16 cellular contexts compared by ENCODE assay signal in genomic region chr11:73333173-73333572, GRCh38. TPM values are rescaled to one million over a fixed set of nuclear protein-coding genes. Genes with fewer than 3 reads are reported as not detected.
DNase-seq lines count a peak whose midpoint lies in the region; ATAC-seq and TF ChIP-seq lines count a peak whose summit lies in the region.
"Had no signal": no experiment of that assay in that cellular context is flagged by ENCODE, and none has a peak within 500 bp of the region (broad histone marks: within the 10 kb centered on the region; RNA-seq: fewer than 3 reads in every experiment).

No MANE protein-coding gene starts in this region.

- no peaks in the 10 kb centered on the region for H3K9me3 Mint-ChIP-seq in progenitor cell of endocrine pancreas (ENCODE audit: low read depth)
- H3K9me3 Mint-ChIP-seq: activated CD4-positive, alpha-beta memory T cell treated with anti-CD3 and anti-CD28 coated beads for 36 hours; activated naive CD8-positive, alpha-beta T cell treated with anti-CD3 and anti-CD28 coated beads, Interleukin-2, amount 50 U/mL, for 24 hours; activated T-cell treated with anti-CD3 and anti-CD28 coated beads, Interleukin-2, amount 50 U/mL, for 72 hours; CD8-positive, alpha-beta T cell; stimulated activated naive CD8-positive, alpha-beta T cell treated with anti-CD3 and anti-CD28 coated beads, Interleukin-15, Interleukin-2, amounts not matched to agents 100 ng/mL and 50 ng/mL, for 24 hours had no signal

- H3K4me3 ChIP-seq in left ventricle myocardium inferior (no peak overlapping the region), hepatocyte (no peak overlapping the region), upper lobe of right lung (no peak overlapping the region)
- H3K4me3 ChIP-seq: K562, SJSA1 had no signal

- no peak overlapping the region for H3K4me3 Mint-ChIP-seq in progenitor cell of endocrine pancreas (ENCODE audit: low read depth)
- no peak overlapping the region for H3K4me3 Mint-ChIP-seq in T-helper 17 cell
- H3K4me3 Mint-ChIP-seq: activated CD4-positive, alpha-beta memory T cell treated with anti-CD3 and anti-CD28 coated beads for 36 hours; activated naive CD8-positive, alpha-beta T cell treated with anti-CD3 and anti-CD28 coated beads, Interleukin-2, amount 50 U/mL, for 24 hours; activated T-cell treated with anti-CD3 and anti-CD28 coated beads, Interleukin-2, amount 50 U/mL, for 72 hours; CD8-positive, alpha-beta T cell; stimulated activated naive CD8-positive, alpha-beta T cell treated with anti-CD3 and anti-CD28 coated beads, Interleukin-15, Interleukin-2, amounts not matched to agents 100 ng/mL and 50 ng/mL, for 24 hours had no signal

- intact Hi-C loops in left ventricle myocardium inferior (cut with micrococcal nuclease), result no loop called here
- intact Hi-C loops in left cardiac atrium (cut with DNase I), result no loop called here
- intact Hi-C loops in upper lobe of right lung (cut with DNase I), result no loop called here

- peaks cover 87% of the 10 kb centered on the region for H3K79me2 ChIP-seq in hepatocyte

- H3K9me2 ChIP-seq in hepatocyte (replicated peaks; ENCODE audit: insufficient read depth), result no peaks in the 10 kb centered on the region

- H3K36me3 Mint-ChIP-seq in progenitor cell of endocrine pancreas (ENCODE audit: insufficient read depth) (no peaks in the 10 kb centered on the region), T-helper 17 cell (ENCODE audit: low read depth) (no peaks in the 10 kb centered on the region)
- H3K36me3 Mint-ChIP-seq: activated CD4-positive, alpha-beta memory T cell treated with anti-CD3 and anti-CD28 coated beads for 36 hours; CD8-positive, alpha-beta T cell had no signal

- peaks cover 16% of the 10 kb centered on the region for H4K20me1 ChIP-seq in hepatocyte (ENCODE audit: insufficient read depth, poor library complexity, severe bottlenecking)

- ATAC-seq in left cardiac atrium (no peak), upper lobe of right lung (no peak), HG03432 (IDR thresholded peaks at IDR 0.05; ENCODE audit: unreplicated experiment) (no peak), T-helper 17 cell (no peak)
- ATAC-seq: activated naive CD8-positive, alpha-beta T cell treated with anti-CD3 and anti-CD28 coated beads, Interleukin-2, amount 50 U/mL, for 24 hours; activated T-cell treated with anti-CD3 and anti-CD28 coated beads, Interleukin-2, amount 50 U/mL, for 72 hours; CD8-positive, alpha-beta T cell; HCT116; K562 had no signal

- no peaks in the 10 kb centered on the region for H3K36me3 ChIP-seq in left ventricle myocardium inferior
- H3K36me3 ChIP-seq in hepatocyte (replicated peaks; ENCODE audit: insufficient read depth, low read depth), result no peaks in the 10 kb centered on the region
- no peaks in the 10 kb centered on the region for H3K36me3 ChIP-seq in upper lobe of right lung

- no peaks in the 10 kb centered on the region for H3K27me3 Mint-ChIP-seq in progenitor cell of endocrine pancreas
- H3K27me3 Mint-ChIP-seq in T-helper 17 cell, result peaks cover 5% of the 10 kb centered on the region
- H3K27me3 Mint-ChIP-seq: activated CD4-positive, alpha-beta memory T cell treated with anti-CD3 and anti-CD28 coated beads for 36 hours; activated naive CD8-positive, alpha-beta T cell treated with anti-CD3 and anti-CD28 coated beads, Interleukin-2, amount 50 U/mL, for 24 hours had no signal

- H3K9me3 ChIP-seq in left ventricle myocardium inferior (replicated peaks) (no peaks in the 10 kb centered on the region), hepatocyte (ENCODE audit: low read depth) (no peaks in the 10 kb centered on the region), upper lobe of right lung (no peaks in the 10 kb centered on the region), T-helper 17 cell (ENCODE audit: control insufficient read depth, low read length, poor library complexity, severe bottlenecking) (no peaks in the 10 kb centered on the region)
- H3K9me3 ChIP-seq: SJSA1 had no signal

- H3K27ac Mint-ChIP-seq in progenitor cell of endocrine pancreas (peak overlapping the region; percentile 94), T-helper 17 cell (no peak overlapping the region)
- H3K27ac Mint-ChIP-seq: activated CD4-positive, alpha-beta memory T cell treated with anti-CD3 and anti-CD28 coated beads for 36 hours; activated naive CD8-positive, alpha-beta T cell treated with anti-CD3 and anti-CD28 coated beads, Interleukin-2, amount 50 U/mL, for 24 hours; activated T-cell treated with anti-CD3 and anti-CD28 coated beads, Interleukin-2, amount 50 U/mL, for 72 hours; CD8-positive, alpha-beta T cell; stimulated activated naive CD8-positive, alpha-beta T cell treated with anti-CD3 and anti-CD28 coated beads, Interleukin-15, Interleukin-2, amounts not matched to agents 100 ng/mL and 50 ng/mL, for 24 hours had no signal

- TF ChIP-seq CTCF in left ventricle myocardium inferior (IDR thresholded peaks at IDR 0.05; ENCODE audit: borderline replicate concordance) (no peak), hepatocyte (IDR thresholded peaks at IDR 0.05; ENCODE audit: poor library complexity) (no peak), progenitor cell of endocrine pancreas (IDR thresholded peaks at IDR 0.05; ENCODE audit: unreplicated experiment) (no peak), upper lobe of right lung (IDR thresholded peaks at IDR 0.05) (no peak)

- H3K4me1 ChIP-seq in left ventricle myocardium inferior (peaks cover 84% of the 10 kb centered on the region), hepatocyte (ENCODE audit: insufficient read depth) (peaks cover 65% of the 10 kb centered on the region), upper lobe of right lung (peaks cover 58% of the 10 kb centered on the region)

- WGBS in hepatocyte (ENCODE audit: low lambda C conversion rate, missing lambda C conversion rate), result 91% methylated on average over 11 of the region's 11 CpGs

- H3K4me1 Mint-ChIP-seq in progenitor cell of endocrine pancreas (ENCODE audit: low read depth) (peaks cover 60% of the 10 kb centered on the region), T-helper 17 cell (peaks cover 2% of the 10 kb centered on the region)

- H3K27ac ChIP-seq in left ventricle myocardium inferior (replicated peaks), result peak overlapping the region; percentile 83
- H3K27ac ChIP-seq in hepatocyte, result peak overlapping the region; percentile 95
- peak overlapping the region; percentile 55 for H3K27ac ChIP-seq in upper lobe of right lung
- H3K27ac ChIP-seq: SJSA1 had no signal

- peak overlapping the region; percentile 72 for H3K4me2 ChIP-seq in hepatocyte

- no peak overlapping the region for H2AFZ ChIP-seq in hepatocyte

- DNase-seq in left ventricle myocardium inferior, result no peak
- DNase-seq in left cardiac atrium, result no peak
- no peak for DNase-seq in hepatocyte (ENCODE audit: low spot score)
- DNase-seq in progenitor cell of endocrine pancreas (ENCODE audit: low spot score, unreplicated experiment), result no peak
- DNase-seq in upper lobe of right lung, result no peak
- no peak for DNase-seq in NCI-H2171 (lab: John Stamatoyannopoulos, UW)
- no peak for DNase-seq in T-helper 17 cell
- DNase-seq: activated CD4-positive, alpha-beta memory T cell treated with anti-CD3 and anti-CD28 coated beads for 36 hours; activated naive CD8-positive, alpha-beta T cell treated with anti-CD3 and anti-CD28 coated beads, Interleukin-2, amount 50 U/mL, for 24 hours; activated T-cell treated with anti-CD3 and anti-CD28 coated beads, Interleukin-2, amount 50 U/mL, for 72 hours; CD8-positive, alpha-beta T cell had no signal

- H3K27me3 ChIP-seq in left ventricle myocardium inferior (ENCODE audit: low read depth), result no peaks in the 10 kb centered on the region
- H3K27me3 ChIP-seq in hepatocyte, result no peaks in the 10 kb centered on the region
- no peaks in the 10 kb centered on the region for H3K27me3 ChIP-seq in upper lobe of right lung
- H3K27me3 ChIP-seq: SJSA1 had no signal

RNA-seq across cellular contexts. Expression of gene ARHGEF17, which starts 25.1 kb away (rescaled TPM):
- total RNA-seq in left ventricle myocardium inferior (53.1 TPM), left cardiac atrium (10 to 100 TPM; 42.2 to 53.2 TPM), hepatocyte (26.6 and 35.6 TPM in 2 replicates), progenitor cell of endocrine pancreas (71.4 and 77.0 TPM in 2 replicates), upper lobe of right lung (74.5 TPM), T-helper 17 cell (under 1 TPM in 1 of 2 donors, not detected in 1; 0.17 TPM)
- 30.2 and 36.2 TPM in 2 replicates for polyA plus RNA-seq in hepatocyte

RNA-seq across cellular contexts. Expression of gene RELT, which starts 43.0 kb away (rescaled TPM):
- total RNA-seq in left ventricle myocardium inferior (1.6 TPM), left cardiac atrium (1 to 10 TPM; 4.3 to 8.3 TPM), hepatocyte (2.3 and 3.4 TPM in 2 replicates), progenitor cell of endocrine pancreas (5.3 and 5.7 TPM in 2 replicates), upper lobe of right lung (11.7 TPM), T-helper 17 cell (100 to 1,000 TPM; 139 to 169 TPM)
- 1.6 and 2.7 TPM in 2 replicates for polyA plus RNA-seq in hepatocyte

Comparison
In these comparisons a context has a peak if more than half of its experiments do, and no peak if none do; other contexts are left out.
1. RNA of gene ARHGEF17, which starts 25.1 kb away (total RNA-seq): 71.4 to 77.0 TPM in progenitor cell of endocrine pancreas, 74.5 TPM in upper lobe of right lung (single experiment), 42.2 to 53.2 TPM in left cardiac atrium, 53.1 TPM in left ventricle myocardium inferior (single experiment) and 26.6 to 35.6 TPM in hepatocyte; 0.17 TPM in T-helper 17 cell; every median in the first group is over 10 times any median in the second.
2. RNA of gene RELT, which starts 43.0 kb away (total RNA-seq): 139 to 169 TPM in T-helper 17 cell; 11.7 TPM in upper lobe of right lung (single experiment), 4.3 to 8.3 TPM in left cardiac atrium, 5.3 to 5.7 TPM in progenitor cell of endocrine pancreas, 2.3 to 3.4 TPM in hepatocyte and 1.6 TPM in left ventricle myocardium inferior (single experiment); every median in the first group is over 10 times any median in the second.
3. Peak in every context shown above with its lines, with median percentiles within 50 percentile points of each other: H3K27ac ChIP-seq.